Comparison of ENCODE assay signal across 22 cellular contexts in genomic region chr7:147423875-147424274, GRCh38.
DNase-seq lines count a peak whose midpoint lies in the region; ATAC-seq, FAIRE-seq and TF ChIP-seq lines count a peak whose summit lies in the region.
"Had no signal": no experiment of that assay in that cellular context is flagged by ENCODE, and none has a peak within 500 bp of the region (broad histone marks: within the 10 kb centered on the region; RNA-seq: fewer than 3 reads in every experiment).

No MANE protein-coding gene starts in this region.

- TF ChIP-seq POLR2A in H1 (IDR thresholded peaks at IDR 0.05; ENCODE audit: control extremely low read depth in 1 of 2, low read depth in 2 of 2, low read length in 2 of 2) = no peak

- no peak for FAIRE-seq in H1 (lab: Jason Lieb, UNC)
- FAIRE-seq: A549, G401.6, GM12878, GM19239 had no signal

- peak overlapping the region; percentile 40; the same call in 1 of the 2 replicates for H2AFZ ChIP-seq in H1 (ENCODE audit: low read length)

- no peaks in the 10 kb centered on the region for H3K36me3 ChIP-seq in NT2/D1 (ENCODE audit: insufficient read depth, insufficient read length, low read length)
- H3K36me3 ChIP-seq in H1 (ENCODE audit: control insufficient read depth in 2 of 4, insufficient read depth in 4 of 4, low read length in 3 of 4) = no peaks in the 10 kb centered on the region
- H3K36me3 ChIP-seq: BE2C; BLaER1 treated with 17β-estradiol and CSF1 and Interleukin-3, amounts not matched to agents 10 nM and 100 nM had no signal

- no peak overlapping the region for H3K9ac ChIP-seq in NT2/D1 (ENCODE audit: insufficient read length, low read depth)
- no peak overlapping the region for H3K9ac ChIP-seq in H1 (replicated peaks in 1 of 4; ENCODE audit: extremely low read depth in 1 of 4, low read depth in 3 of 4, low read length in 3 of 4)
- H3K9ac ChIP-seq: BLaER1 treated with 17β-estradiol and CSF1 and Interleukin-3, amounts not matched to agents 10 nM and 100 nM had no signal

- H3K79me2 ChIP-seq in H1 (ENCODE audit: control insufficient read depth in 1 of 2, insufficient read depth in 2 of 2, low read length in 2 of 2) = no peaks in the 10 kb centered on the region

- peak; percentile 36 for DNase-seq in NT2/D1 (ENCODE audit: low read depth, low spot score)
- no peak for DNase-seq in H1 (ENCODE audit: low read depth in 1 of 2, low spot score in 2 of 2)
- DNase-seq in kidney tubule cell (ENCODE audit: low spot score) = peak; percentile 79
- DNase-seq in NCI-H1694 (lab: John Stamatoyannopoulos, UW) = no peak
- no peak for DNase-seq in GDM1 (lab: John Stamatoyannopoulos, UW)
- DNase-seq: 8988T; ACHN; AML-193; BE2C; CD4-positive, alpha-beta T cell; COR-L47; DMS153; DND-41; H9 had no signal

- 93% methylated on average over 1 of the region's 1 CpG; no CpG with 5 or more reads in 1 of the 2 experiments for WGBS in H1 (ENCODE audit: extremely low coverage in 1 of 2, insufficient coverage in 1 of 2, insufficient read length in 1 of 2, insufficient replicate concordance in 2 of 2, low coverage in 1 of 2, low lambda C conversion rate in 2 of 2, missing lambda C conversion rate in 1 of 2), 2 experiments

- H3K4me3 ChIP-seq in NT2/D1 (ENCODE audit: insufficient read length, low read depth) (no peak overlapping the region), H1 (ENCODE audit: extremely low read depth in 1 of 4, insufficient read depth in 2 of 4, low read depth in 3 of 4, low read length in 4 of 4) (no peak overlapping the region)
- H3K4me3 ChIP-seq: A549; BLaER1 treated with 17β-estradiol and CSF1 and Interleukin-3, amounts not matched to agents 10 nM and 100 nM; GM12878 had no signal

- H3K56ac ChIP-seq in H1 (replicated peaks; ENCODE audit: insufficient read length, low read depth, low read length) = no peak overlapping the region

- H3K4me1 ChIP-seq in NT2/D1 (ENCODE audit: insufficient read depth, insufficient read length) = no peaks in the 10 kb centered on the region
- H3K4me1 ChIP-seq in H1 (replicated peaks in 1 of 4; ENCODE audit: control insufficient read depth in 3 of 4, insufficient read depth in 4 of 4, low read length in 3 of 4) = no peaks in the 10 kb centered on the region
- H3K4me1 ChIP-seq: A549; BE2C; BLaER1 treated with 17β-estradiol and CSF1 and Interleukin-3, amounts not matched to agents 10 nM and 100 nM had no signal

- no peaks in the 10 kb centered on the region; the same call in 1 of the 2 replicates for H3K23me2 ChIP-seq in H1 (ENCODE audit: low read depth, low read length)

- no peaks in the 10 kb centered on the region for H3K79me1 ChIP-seq in H1 (ENCODE audit: low read depth, low read length)

- no peak overlapping the region for H3K14ac ChIP-seq in H1 (ENCODE audit: insufficient read length)

- H3K27me3 ChIP-seq in NT2/D1 (ENCODE audit: insufficient read depth, insufficient read length) (no peaks in the 10 kb centered on the region), H1 (replicated peaks in 1 of 4; ENCODE audit: control insufficient read depth in 3 of 4, extremely low read depth in 1 of 4, insufficient read depth in 3 of 4, low read length in 3 of 4) (peaks cover 0 to 1% (median 0%) of the 10 kb centered on the region in 4 experiments; a peak in 1 of 7 replicates)
- H3K27me3 ChIP-seq: BE2C; BLaER1 treated with 17β-estradiol and CSF1 and Interleukin-3, amounts not matched to agents 10 nM and 100 nM had no signal

- CTCF ChIA-PET in H1 (lab: Charles Lee; ENCODE audit: partially characterized antibody) = interaction anchor here (0.9 kb wide), 1 partner anchor 719 kb away, joined by 3 read pairs; no protein-coding TSS in a partner anchor

- no peak overlapping the region for H3K4ac ChIP-seq in H1 (replicated peaks; ENCODE audit: insufficient read length, low read depth, low read length)

- no peak overlapping the region for H4K8ac ChIP-seq in H1 (ENCODE audit: extremely low read depth, insufficient read depth, low read length)

- POLR2A ChIA-PET in H1 (lab: Charles Lee; ENCODE audit: partially characterized antibody) = no interaction called here

- H4K91ac ChIP-seq in H1 (replicated peaks; ENCODE audit: insufficient read length, low read length) = no peak overlapping the region

- no peak overlapping the region for H2BK5ac ChIP-seq in H1 (ENCODE audit: low read depth, low read length)

- H3K9me3 ChIP-seq in NT2/D1 (ENCODE audit: insufficient read depth, low read length) (no peaks in the 10 kb centered on the region; the same call in 1 of the 2 replicates), H1 (ENCODE audit: insufficient read depth in 2 of 2, low read depth in 1 of 2, low read length in 1 of 2) (no peaks in the 10 kb centered on the region)
- H3K9me3 ChIP-seq: BE2C; BLaER1 treated with 17β-estradiol and CSF1 and Interleukin-3, amounts not matched to agents 10 nM and 100 nM had no signal

- H4K5ac ChIP-seq in H1 (ENCODE audit: insufficient read length, low read depth, low read length) = no peak overlapping the region

- ATAC-seq in GM19324 (IDR thresholded peaks at IDR 0.05; ENCODE audit: low FRiP score, unreplicated experiment) (no peak), HG03025 (IDR thresholded peaks at IDR 0.05; ENCODE audit: low FRiP score, unreplicated experiment) (no peak)
- ATAC-seq: A549, GM12878, HCT116 had no signal

- H2BK120ac ChIP-seq in H1 (replicated peaks; ENCODE audit: low read depth, low read length) = no peak overlapping the region

- no peak overlapping the region for H2BK12ac ChIP-seq in H1 (ENCODE audit: low read depth, low read length)

- no peak for TF ChIP-seq CTCF in H1 (IDR thresholded peaks at IDR 0.05; ENCODE audit: control extremely low read depth in 1 of 3, insufficient read depth in 1 of 3, low read depth in 1 of 3, low read length in 3 of 3)

- H2BK15ac ChIP-seq in H1 (ENCODE audit: low read length) = no peak overlapping the region

- H3K27ac ChIP-seq in H1 (ENCODE audit: low read depth, low read length) = no peak overlapping the region
- H3K27ac ChIP-seq: A549; BLaER1 treated with 17β-estradiol and CSF1 and Interleukin-3, amounts not matched to agents 10 nM and 100 nM had no signal

- no peak overlapping the region for H3K18ac ChIP-seq in H1 (ENCODE audit: extremely low read depth, low read length)

- no peaks in the 10 kb centered on the region for H4K20me1 ChIP-seq in H1 (replicated peaks in 1 of 2; ENCODE audit: control insufficient read depth in 1 of 2, insufficient read depth in 2 of 2, low read length in 2 of 2)
- H4K20me1 ChIP-seq: BLaER1 treated with 17β-estradiol and CSF1 and Interleukin-3, amounts not matched to agents 10 nM and 100 nM had no signal

- no peak for TF ChIP-seq RAD21 in H1 (IDR thresholded peaks at IDR 0.05 in 1 of 2, conservative IDR thresholded peaks at IDR 0.05 in 1 of 2; ENCODE audit: low read depth in 2 of 2, low read length in 2 of 2)

- no peak overlapping the region for H3K23ac ChIP-seq in H1 (ENCODE audit: insufficient read length)

- no peak for TF ChIP-seq EP300 in H1 (IDR thresholded peaks at IDR 0.05; ENCODE audit: borderline replicate concordance in 1 of 2, low read depth in 2 of 2, low read length in 2 of 2)

- peak overlapping the region in 1 of 2 experiments; percentile 12; a peak in 1 of 4 replicates for H3K4me2 ChIP-seq in H1 (ENCODE audit: insufficient read depth in 1 of 2, low read depth in 2 of 2, low read length in 2 of 2)
- H3K4me2 ChIP-seq: A549 had no signal

- H2AK5ac ChIP-seq in H1 (ENCODE audit: low read depth, low read length) = no peak overlapping the region

- H2BK20ac ChIP-seq in H1 (ENCODE audit: low read length) = no peak overlapping the region

TF ChIP-seq in H1, 55 proteins besides CTCF, POLR2A, EP300 and RAD21:
- TF ChIP-seq, protein P1, sequence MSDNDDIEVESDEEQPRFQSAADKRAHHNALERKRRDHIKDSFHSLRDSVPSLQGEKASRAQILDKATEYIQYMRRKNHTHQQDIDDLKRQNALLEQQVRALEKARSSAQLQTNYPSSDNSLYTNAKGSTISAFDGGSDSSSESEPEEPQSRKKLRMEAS (IDR thresholded peaks at IDR 0.05) = no peak
- peak; percentile 63 for TF ChIP-seq NANOG (IDR thresholded peaks at IDR 0.05; ENCODE audit: insufficient read depth, low read depth, low read length, poor library complexity, severe bottlenecking)
- peak; percentile 91 for TF ChIP-seq CEBPB (IDR thresholded peaks at IDR 0.05; ENCODE audit: low read depth, low read length)

Comparison
In these comparisons a context has a peak if more than half of its experiments do, and no peak if none do; other contexts are left out.
1. DNase-seq: peak in NT2/D1 (single experiment) and kidney tubule cell (single experiment); none in H1 (0 of 2), NCI-H1694 (single experiment) and GDM1 (single experiment).